ENCODE assay signal across 9 cellular contexts in the genomic region with DNA sequence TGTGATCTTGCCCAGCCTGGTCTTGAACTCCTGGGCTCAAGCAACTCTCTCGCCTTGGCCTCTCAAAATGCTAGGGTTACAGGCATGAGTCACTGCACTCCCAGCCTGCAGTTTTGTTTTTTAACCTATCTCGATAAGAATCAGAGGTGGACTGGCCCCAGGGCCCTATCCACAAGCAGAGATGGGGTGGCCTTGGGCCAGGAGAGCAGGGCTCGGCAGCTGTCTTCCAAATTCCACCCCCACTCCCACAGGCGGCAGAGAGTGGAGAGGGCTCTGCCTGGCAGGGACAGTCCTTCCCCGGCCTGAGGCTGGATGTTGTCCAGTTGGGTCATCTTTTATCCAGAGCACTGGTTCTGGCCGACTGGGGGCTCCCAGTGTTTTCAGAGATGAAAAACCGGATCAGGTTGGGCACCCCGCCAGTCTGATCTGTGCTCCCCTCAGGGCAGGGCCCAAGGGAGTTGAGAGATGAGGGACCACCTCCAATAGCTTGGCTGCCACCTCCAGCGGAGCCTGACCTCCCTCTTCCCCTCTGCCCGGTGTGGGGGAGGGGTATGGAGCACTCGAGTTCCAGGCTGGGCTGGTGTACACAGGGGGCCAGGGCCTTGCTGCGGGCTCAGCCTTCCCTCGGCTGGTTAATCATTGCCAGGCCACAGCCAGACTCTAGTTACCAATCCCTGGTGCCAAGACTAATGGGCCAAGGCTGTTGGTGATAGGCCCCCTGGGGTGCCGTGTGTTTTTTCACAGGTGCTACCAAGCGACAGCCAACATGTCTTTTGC. TPM values are rescaled to one million over a fixed set of nuclear protein-coding genes. Genes with fewer than 3 reads are reported as not detected.
A peak's percentile ranks its signal among the peaks of the same experiment; 100 is the strongest.
DNase-seq lines count a peak whose midpoint lies in the region; ATAC-seq and TF ChIP-seq lines count a peak whose summit lies in the region.
"Had no signal": no experiment of that assay in that cellular context is flagged by ENCODE, and none has a peak within 500 bp of the region (broad histone marks: within the 10 kb centered on the region; RNA-seq: fewer than 3 reads in every experiment).

No MANE protein-coding gene starts in this region.

- no peak overlapping the region for H3K27ac Mint-ChIP-seq in endodermal cell
- H3K27ac Mint-ChIP-seq in CD4-positive, alpha-beta memory T cell, result no peak overlapping the region

- 88 to 97% methylated on average over 7 to 14 of the region's 15 CpGs for WGBS in endodermal cell (ENCODE audit: insufficient coverage in 1 of 2, insufficient read length in 1 of 2), 2 experiments

- ATAC-seq in GM18861 (IDR thresholded peaks at IDR 0.05; ENCODE audit: unreplicated experiment), result no peak

- no peak overlapping the region for H3K27ac ChIP-seq in endodermal cell (ENCODE audit: low read depth, low read length)
- peak overlapping the region; percentile 21 for H3K27ac ChIP-seq in muscle layer of duodenum (ENCODE audit: low read length)
- no peak overlapping the region for H3K27ac ChIP-seq in CD4-positive, alpha-beta memory T cell (ENCODE audit: low read depth, low read length)

- H3K4me3 ChIP-seq in endodermal cell (ENCODE audit: low read length) (no peak overlapping the region), muscle layer of duodenum (ENCODE audit: low read depth in 1 of 2, low read length in 2 of 2) (no peak overlapping the region)
- H3K4me3 ChIP-seq in CD4-positive, alpha-beta memory T cell (ENCODE audit: low read length in 2 of 2), result no peak overlapping the region

- POLR2A ChIA-PET in CD4-positive, alpha-beta memory T cell (lab: Charles Lee; ENCODE audit: partially characterized antibody), result no interaction called here

- no peak for TF ChIP-seq CTCF in endodermal cell (conservative IDR thresholded peaks at IDR 0.05)

- H3K4me1 ChIP-seq in endodermal cell (ENCODE audit: control insufficient read depth, insufficient read depth, low read length), result peaks cover 21% of the 10 kb centered on the region
- H3K4me1 ChIP-seq in muscle layer of duodenum (ENCODE audit: control insufficient read depth in 1 of 2, insufficient read depth in 2 of 2, low read length in 2 of 2), result peaks cover 0 to 17% of the 10 kb centered on the region in 2 donors
- H3K4me1 ChIP-seq in CD4-positive, alpha-beta memory T cell (ENCODE audit: insufficient read depth, low read length), result no peaks in the 10 kb centered on the region

- H3K4me3 Mint-ChIP-seq in endodermal cell, result no peak overlapping the region
- no peak overlapping the region for H3K4me3 Mint-ChIP-seq in CD4-positive, alpha-beta memory T cell

- intact Hi-C loops in CD4-positive, alpha-beta memory T cell (cut with micrococcal nuclease), result no loop called here

- H3K27me3 ChIP-seq in endodermal cell (ENCODE audit: control insufficient read depth, insufficient read depth, low read length, poor library complexity, severe bottlenecking) (no peaks in the 10 kb centered on the region), muscle layer of duodenum (ENCODE audit: low read depth, low read length) (no peaks in the 10 kb centered on the region)
- H3K27me3 ChIP-seq in CD4-positive, alpha-beta memory T cell (ENCODE audit: insufficient read depth, low read length), result no peaks in the 10 kb centered on the region

- H3K36me3 ChIP-seq in endodermal cell (ENCODE audit: control insufficient read depth, insufficient read depth, low read length) (no peaks in the 10 kb centered on the region), muscle layer of duodenum (ENCODE audit: control insufficient read depth in 1 of 2, insufficient read depth in 2 of 2, low read length in 2 of 2) (no peaks in the 10 kb centered on the region)
- no peaks in the 10 kb centered on the region for H3K36me3 ChIP-seq in CD4-positive, alpha-beta memory T cell (ENCODE audit: insufficient read depth, low read length)

- H3K9ac ChIP-seq in endodermal cell (ENCODE audit: extremely low read depth, low read length, poor library complexity, severe bottlenecking), result no peak overlapping the region

- peaks cover 27% of the 10 kb centered on the region for H3K36me3 Mint-ChIP-seq in endodermal cell (ENCODE audit: low read depth)
- peaks cover 0 to 10% of the 10 kb centered on the region in 2 donors for H3K36me3 Mint-ChIP-seq in CD4-positive, alpha-beta memory T cell

- no peaks in the 10 kb centered on the region for H3K9me3 ChIP-seq in endodermal cell (ENCODE audit: control insufficient read depth, low read length)
- no peaks in the 10 kb centered on the region for H3K9me3 ChIP-seq in muscle layer of duodenum (ENCODE audit: control insufficient read depth in 1 of 2, low read length in 2 of 2)
- H3K9me3 ChIP-seq in CD4-positive, alpha-beta memory T cell (ENCODE audit: control insufficient read depth in 1 of 2, low read length in 2 of 2), result no peaks in the 10 kb centered on the region

- CTCF ChIA-PET in CD4-positive, alpha-beta memory T cell (lab: Charles Lee; ENCODE audit: partially characterized antibody), result no interaction called here

- H3K4me1 Mint-ChIP-seq in endodermal cell, result peaks cover 22% of the 10 kb centered on the region
- H3K4me1 Mint-ChIP-seq in CD4-positive, alpha-beta memory T cell, result no peaks in the 10 kb centered on the region

- H3K27me3 Mint-ChIP-seq in endodermal cell (ENCODE audit: insufficient read depth), result no peaks in the 10 kb centered on the region
- H3K27me3 Mint-ChIP-seq in CD4-positive, alpha-beta memory T cell, result no peaks in the 10 kb centered on the region

- no peaks in the 10 kb centered on the region for H3K9me3 Mint-ChIP-seq in endodermal cell
- peaks cover 0 to 2% (median 0%) of the 10 kb centered on the region in 8 donors for H3K9me3 Mint-ChIP-seq in CD4-positive, alpha-beta memory T cell

- DNase-seq in COLO668 (lab: John Stamatoyannopoulos, UW; ENCODE audit: unreplicated experiment) (peak; percentile 95), NCI-H446 (lab: John Stamatoyannopoulos, UW) (peak; percentile 9 to 74), endodermal cell (peak; percentile 81), DMS153 treated with DMSO at 0.1 percent for 48 hours (lab: John Stamatoyannopoulos, UW; ENCODE audit: unreplicated experiment) (no peak), NOMO-1 treated with DMSO at 0.1 percent for 48 hours (lab: John Stamatoyannopoulos, UW; ENCODE audit: unreplicated experiment) (no peak)
- DNase-seq in CD4-positive, alpha-beta memory T cell, result no peak
- DNase-seq: T-helper 2 cell had no signal

RNA-seq across cellular contexts. Expression of a gene that starts 30.3 kb away (rescaled TPM):
- 100 to 1,000 TPM in 1 of 2 donors, 10 to 100 TPM in 1; 89.0 to 123 TPM for total RNA-seq in endodermal cell
- polyA plus RNA-seq in endodermal cell (2013, experiment 1 of 2), result 22.2 TPM
- polyA plus RNA-seq in endodermal cell (2013, experiment 2 of 2), result 14.5 TPM
- 10 to 100 TPM; 75.1 to 83.7 TPM for total RNA-seq in CD4-positive, alpha-beta memory T cell
- under 1 TPM in 1 of 2 donors, not detected in 1; 0.89 TPM for polyA plus RNA-seq in CD4-positive, alpha-beta memory T cell

RNA-seq across cellular contexts. Expression of a gene that starts 31.8 kb away (rescaled TPM):
- 100 to 1,000 TPM; 128 to 149 TPM for total RNA-seq in endodermal cell
- 20.2 TPM for polyA plus RNA-seq in endodermal cell (2013, experiment 1 of 2)
- polyA plus RNA-seq in endodermal cell (2013, experiment 2 of 2), result 16.5 TPM
- 10 to 100 TPM; 40.1 to 43.6 TPM for total RNA-seq in CD4-positive, alpha-beta memory T cell
- polyA plus RNA-seq in CD4-positive, alpha-beta memory T cell, result 10 to 100 TPM; 19.3 to 24.4 TPM

RNA-seq across cellular contexts. Expression of a gene that starts 40.9 kb away (rescaled TPM):
- 10 to 100 TPM; 37.7 to 39.1 TPM for total RNA-seq in endodermal cell
- 30.2 TPM for polyA plus RNA-seq in endodermal cell (2013, experiment 1 of 2)
- 32.7 TPM for polyA plus RNA-seq in endodermal cell (2013, experiment 2 of 2)
- 10 to 100 TPM; 45.7 to 49.3 TPM for total RNA-seq in CD4-positive, alpha-beta memory T cell
- polyA plus RNA-seq in CD4-positive, alpha-beta memory T cell, result 100 to 1,000 TPM in 1 of 2 donors, 10 to 100 TPM in 1; 80.3 to 110 TPM

RNA-seq across cellular contexts. Expression of a gene that starts 41.9 kb away (rescaled TPM):
- 10 to 100 TPM; 26.4 to 31.0 TPM for total RNA-seq in endodermal cell
- 14.9 TPM for polyA plus RNA-seq in endodermal cell (2013, experiment 1 of 2)
- polyA plus RNA-seq in endodermal cell (2013, experiment 2 of 2), result 11.8 TPM
- under 1 TPM; 0.32 to 0.53 TPM for total RNA-seq in CD4-positive, alpha-beta memory T cell
- not detected for polyA plus RNA-seq in CD4-positive, alpha-beta memory T cell

Comparison
In these comparisons a context has a peak if more than half of its experiments do, and no peak if none do; other contexts are left out.
1. DNase-seq: peak in COLO668 (single experiment), NCI-H446 (2 of 2) and endodermal cell (single experiment); none in CD4-positive, alpha-beta memory T cell (0 of 5), DMS153 treated with DMSO at 0.1 percent for 48 hours (single experiment) and NOMO-1 treated with DMSO at 0.1 percent for 48 hours (single experiment).